8 cellular contexts compared by ENCODE assay signal in the genomic region with DNA sequence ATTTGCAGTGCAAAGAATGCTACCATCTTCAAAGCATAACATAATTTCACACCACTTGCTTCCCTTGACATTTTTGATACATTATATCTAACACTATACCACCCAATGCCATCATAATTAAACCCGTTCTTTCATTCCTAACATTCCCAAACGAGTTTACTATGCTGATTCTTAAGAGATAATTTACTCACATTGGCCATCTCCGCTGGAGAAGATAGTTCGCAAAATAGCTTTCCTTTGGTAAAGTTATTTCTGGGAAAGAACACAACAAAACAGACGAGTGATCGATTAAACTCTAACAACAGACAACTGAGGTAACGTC. TPM values are rescaled to one million over a fixed set of nuclear protein-coding genes. Genes with fewer than 3 reads are reported as not detected.
DNase-seq lines count a peak whose midpoint lies in the region; ATAC-seq and TF ChIP-seq lines count a peak whose summit lies in the region.

No MANE protein-coding gene starts in this region.

- H3K4me1 Mint-ChIP-seq in nephron, result peaks cover 33% of the 10 kb centered on the region

- no peak for TF ChIP-seq CTCF in BJ (IDR thresholded peaks at IDR 0.05; ENCODE audit: insufficient read depth, low read depth, low read length)
- TF ChIP-seq CTCF in MM.1S (IDR thresholded peaks at IDR 0.05; ENCODE audit: low read length), result no peak
- no peak for TF ChIP-seq CTCF in nephron (IDR thresholded peaks at IDR 0.05; ENCODE audit: unreplicated experiment in 3 of 3)

- H3F3A ChIP-seq in MM.1S (ENCODE audit: insufficient read depth, low read length), result no peaks in the 10 kb centered on the region

- H3K27me3 ChIP-seq in BJ (ENCODE audit: control insufficient read depth, insufficient read depth, low read length) (no peaks in the 10 kb centered on the region), MM.1S (replicated peaks; ENCODE audit: insufficient read depth, low read length) (no peaks in the 10 kb centered on the region), ectodermal cell (ENCODE audit: control insufficient read depth, insufficient read depth, low read length, poor library complexity, severe bottlenecking) (no peaks in the 10 kb centered on the region)

- H3K27me3 Mint-ChIP-seq in nephron (ENCODE audit: low read depth), result peaks cover 1% of the 10 kb centered on the region

- POLR2A ChIA-PET in BJ (lab: Charles Lee), result interaction anchor here (0.5 to 0.7 kb wide), 5 partner anchors 28 to 1794 kb away, joined by 3 to 13 read pairs (median 3); no protein-coding TSS in a partner anchor

- H3K4me2 ChIP-seq in MM.1S (ENCODE audit: low read depth, low read length), result peak overlapping the region; percentile 79

- peaks cover 28% of the 10 kb centered on the region for H3K36me3 Mint-ChIP-seq in nephron (ENCODE audit: low read depth)

- H3K9me3 Mint-ChIP-seq in nephron, result no peaks in the 10 kb centered on the region

- peaks cover 56% of the 10 kb centered on the region for H3K79me2 ChIP-seq in MM.1S (ENCODE audit: low read length)

- no peak for DNase-seq in BJ (ENCODE audit: low read depth)
- no peak for DNase-seq in MM.1S
- DNase-seq in amniotic stem cell (lab: John Stamatoyannopoulos, UW), result no peak
- DNase-seq in NCI-H446 treated with DMSO at 0.1 percent for 48 hours (lab: John Stamatoyannopoulos, UW), result no peak

- CTCF ChIA-PET in BJ (lab: Yijun Ruan, JAX), result interaction anchor here (0.8 to 1.8 kb wide), 3 partner anchors 9 to 1652 kb away, joined by 3 to 4 read pairs (median 3); no protein-coding TSS in a partner anchor

- H3K27ac ChIP-seq in MM.1S (ENCODE audit: low read length), result peak overlapping the region; percentile 90; the same call in 1 of the 2 replicates
- peak overlapping the region; percentile 88 for H3K27ac ChIP-seq in ectodermal cell (ENCODE audit: insufficient read depth, low read depth, low read length, poor library complexity, severe bottlenecking)

- no peaks in the 10 kb centered on the region for H3K36me3 ChIP-seq in BJ (ENCODE audit: control insufficient read depth, insufficient read depth, low read length)
- H3K36me3 ChIP-seq in MM.1S (replicated peaks; ENCODE audit: insufficient read depth, low read length), result peaks cover 16% of the 10 kb centered on the region
- H3K36me3 ChIP-seq in ectodermal cell (ENCODE audit: control insufficient read depth, insufficient read depth, low read length), result peaks cover under 1% of the 10 kb centered on the region

- no peaks in the 10 kb centered on the region for H3K9me3 ChIP-seq in MM.1S (replicated peaks; ENCODE audit: insufficient read depth, low read length)
- H3K9me3 ChIP-seq in ectodermal cell (ENCODE audit: control insufficient read depth, low read length), result no peaks in the 10 kb centered on the region

- H3K27ac Mint-ChIP-seq in nephron, result peak overlapping the region; percentile 98 to 100 (median 100)

- no peaks in the 10 kb centered on the region for H3K9me2 ChIP-seq in MM.1S (replicated peaks; ENCODE audit: insufficient read depth, low read length)

- WGBS in ectodermal cell, 2 experiments, result 1 to 2% methylated on average over 7 of the region's 7 CpGs

- peak overlapping the region; percentile 95 to 97 (median 96) for H3K4me3 Mint-ChIP-seq in nephron

- H3K9ac ChIP-seq in MM.1S (ENCODE audit: low read length), result peak overlapping the region; percentile 99

- ATAC-seq in GM18502 (IDR thresholded peaks at IDR 0.05; ENCODE audit: poor library complexity, unreplicated experiment) (no peak), GM21447 (IDR thresholded peaks at IDR 0.05; ENCODE audit: unreplicated experiment) (no peak)

- H4K20me1 ChIP-seq in MM.1S (ENCODE audit: insufficient read depth, low read length), result peaks cover 4% of the 10 kb centered on the region; the same call in 1 of the 2 replicates

- H3K4me1 ChIP-seq in MM.1S (ENCODE audit: low read length) (peaks cover 31% of the 10 kb centered on the region), ectodermal cell (ENCODE audit: control insufficient read depth, insufficient read depth, low read length) (peaks cover 8% of the 10 kb centered on the region)

- peak overlapping the region; percentile 86 for H3K4me3 ChIP-seq in BJ (ENCODE audit: low read depth, low read length)
- peak overlapping the region; percentile 98 for H3K4me3 ChIP-seq in MM.1S (ENCODE audit: low read length)
- H3K4me3 ChIP-seq in ectodermal cell (ENCODE audit: insufficient read depth, low read depth, low read length), result peak overlapping the region; percentile 77

- peak overlapping the region; percentile 92 for H2AFZ ChIP-seq in MM.1S (ENCODE audit: low read length)

RNA-seq across cellular contexts. Expression of a gene that starts 0.7 kb away (rescaled TPM):
- 72.6 and 134 TPM in 2 replicates for polyA plus RNA-seq in BJ (2011; rRNA removed)
- polyA minus RNA-seq in BJ (2011; rRNA and poly(A)+ RNA removed), result 47.8 and 56.9 TPM in 2 replicates
- polyA plus RNA-seq in ectodermal cell (2013, experiment 1 of 4), result 107 TPM
- polyA plus RNA-seq in ectodermal cell (2013, experiment 2 of 4), result 110 TPM
- polyA plus RNA-seq in ectodermal cell (2013, experiment 3 of 4), result 91.0 TPM
- polyA plus RNA-seq in ectodermal cell (2013, experiment 4 of 4), result 100 TPM
